ENCODE assay signal across 9 cellular contexts in genomic region chr3:66816110-66816761, GRCh38.
DNase-seq lines count a peak whose midpoint lies in the region; ATAC-seq and TF ChIP-seq lines count a peak whose summit lies in the region.
"Had no signal": no experiment of that assay in that cellular context is flagged by ENCODE, and none has a peak within 500 bp of the region (broad histone marks: within the 10 kb centered on the region; RNA-seq: fewer than 3 reads in every experiment).

No MANE protein-coding gene starts in this region.

- TF ChIP-seq CTCF in BE2C (IDR thresholded peaks at IDR 0.05; ENCODE audit: low read depth, low read length) (peak; percentile 52), brain (conservative IDR thresholded peaks at IDR 0.05) (peak; percentile 80 to 82), stomach (IDR thresholded peaks at IDR 0.05) (peak in 5 of 7 experiments; percentile 12 to 62 (median 58))

- WGBS in stomach, 5 donors = 9 to 21% (median 12%) methylated on average over 4 of the region's 4 CpGs

- ATAC-seq in GM18508 (IDR thresholded peaks at IDR 0.05; ENCODE audit: insufficient read depth, unreplicated experiment) (peak; percentile 74), HG03469 (IDR thresholded peaks at IDR 0.05; ENCODE audit: unreplicated experiment) (peak; percentile 71)

- H3K9me3 ChIP-seq in BE2C (no peaks in the 10 kb centered on the region), stomach (no peaks in the 10 kb centered on the region)

- no peak overlapping the region for H3K4me3 Mint-ChIP-seq in brain
- no peak overlapping the region for H3K4me3 Mint-ChIP-seq in immature natural killer cell
- H3K4me3 Mint-ChIP-seq: natural killer cell treated with Interleukin-12 subunit alpha and Interleukin-12 subunit beta and Interleukin-15 and Interleukin-18, amount 100 ng/mL, for 72 hours had no signal

- no peaks in the 10 kb centered on the region for H3K36me3 Mint-ChIP-seq in brain
- no peaks in the 10 kb centered on the region for H3K36me3 Mint-ChIP-seq in immature natural killer cell
- H3K36me3 Mint-ChIP-seq: natural killer cell treated with Interleukin-12 subunit alpha and Interleukin-12 subunit beta and Interleukin-15 and Interleukin-18, amount 100 ng/mL, for 72 hours had no signal

- H3K4me3 ChIP-seq in BE2C (ENCODE audit: low read depth, low read length) = no peak overlapping the region
- H3K4me3 ChIP-seq in stomach = no peak overlapping the region

- H3K4me1 ChIP-seq in BE2C (no peaks in the 10 kb centered on the region), stomach (peaks cover 0 to 47% (median 20%) of the 10 kb centered on the region in 4 donors)

- H3K27ac ChIP-seq in stomach = no peak overlapping the region

- H3K9me3 Mint-ChIP-seq in brain (peaks cover 0 to 7% (median 0%) of the 10 kb centered on the region in 5 experiments), immature natural killer cell (no peaks in the 10 kb centered on the region)
- H3K9me3 Mint-ChIP-seq: natural killer cell treated with Interleukin-12 subunit alpha and Interleukin-12 subunit beta and Interleukin-15 and Interleukin-18, amount 100 ng/mL, for 72 hours had no signal

- no peak for DNase-seq in BE2C
- peak; percentile 76 for DNase-seq in NCI-H82 (lab: John Stamatoyannopoulos, UW)
- DNase-seq in immature natural killer cell = peak; percentile 44 to 63 (median 50)
- DNase-seq in stomach = no peak
- DNase-seq in occipital lobe (lab: John Stamatoyannopoulos, UW) = no peak

- peaks cover 12% of the 10 kb centered on the region; the same call in 1 of the 2 replicates for H3K27me3 ChIP-seq in BE2C
- H3K27me3 ChIP-seq in stomach = no peaks in the 10 kb centered on the region

- no peak for TF ChIP-seq POLR2A in stomach (IDR thresholded peaks at IDR 0.05)

- H3K27ac Mint-ChIP-seq in brain (peak overlapping the region in 3 of 5 experiments; percentile 62 to 75 (median 71)), immature natural killer cell (no peak overlapping the region)
- H3K27ac Mint-ChIP-seq: natural killer cell treated with Interleukin-12 subunit alpha and Interleukin-12 subunit beta and Interleukin-15 and Interleukin-18, amount 100 ng/mL, for 72 hours had no signal

- H3K27me3 Mint-ChIP-seq in brain = peaks cover 5% of the 10 kb centered on the region
- H3K27me3 Mint-ChIP-seq in immature natural killer cell (ENCODE audit: low read depth in 3 of 3) = peaks cover 0 to 1% (median 0%) of the 10 kb centered on the region in 3 donors

- H3K36me3 ChIP-seq in BE2C = no peaks in the 10 kb centered on the region
- no peaks in the 10 kb centered on the region for H3K36me3 ChIP-seq in stomach

- no peak for TF ChIP-seq EP300 in stomach (IDR thresholded peaks at IDR 0.05)

- H3K4me1 Mint-ChIP-seq in brain (peaks cover 53% of the 10 kb centered on the region), immature natural killer cell (no peaks in the 10 kb centered on the region)

- intact Hi-C loops in stomach (cut with DNase I; ENCODE audit: low total_unique reads) = loop anchor here (5.0 to 10.0 kb wide), 2 partner anchors 409 to 561 kb away; no protein-coding TSS in a partner anchor

Comparison
In these comparisons a context has a peak if more than half of its experiments do, and no peak if none do; other contexts are left out.
1. DNase-seq: peak in NCI-H82 (single experiment) and immature natural killer cell (3 of 3); none in BE2C (single experiment), stomach (single experiment) and occipital lobe (single experiment).
2. H3K27ac Mint-ChIP-seq: peak in brain (3 of 5); none in immature natural killer cell (0 of 6).
3. Peak in every context shown above with its lines, with median percentiles within 50 percentile points of each other: CTCF ChIP-seq.